Comparison of ENCODE assay signal across 1 cellular context in genomic region chr11:27362749-27363575, GRCh38.
TF ChIP-seq lines count a peak whose summit lies in the region.

Gene CCDC34 (minus strand): TSS chr11:27363215. CDS start chr11:27363194, 21 bp downstream.

TF ChIP-seq in HepG2, 621 proteins besides CTCF, POLR2A, EP300 and RAD21 (continued from another document and continues in another):
- TF ChIP-seq HMGXB3 (CRISPR knock-in tag; IDR thresholded peaks at IDR 0.05; ENCODE audit: borderline replicate concordance) (peak; percentile 78; the same call in 1 of the 2 replicates), CREB1 (IDR thresholded peaks at IDR 0.05) (peak; percentile 1; the same call in 1 of the 2 replicates), CREB1 (CRISPR knock-in tag; IDR thresholded peaks at IDR 0.05) (no peak), ZNF383 (CRISPR knock-in tag; IDR thresholded peaks at IDR 0.05; ENCODE audit: borderline replicate concordance) (no peak), KAT8 (CRISPR knock-in tag; IDR thresholded peaks at IDR 0.05) (peak; percentile 83), MXD3 (CRISPR knock-in tag; IDR thresholded peaks at IDR 0.05) (peak; percentile 93), ZNF775 (CRISPR knock-in tag; IDR thresholded peaks at IDR 0.05; ENCODE audit: borderline replicate concordance) (no peak), ZNF577 (CRISPR knock-in tag; IDR thresholded peaks at IDR 0.05; ENCODE audit: borderline replicate concordance, low read depth) (no peak), XBP1 (CRISPR knock-in tag; IDR thresholded peaks at IDR 0.05) (no peak), ZSCAN12 (CRISPR knock-in tag; IDR thresholded peaks at IDR 0.05) (peak; percentile 78; the same call in 1 of the 2 replicates), YEATS2 (CRISPR knock-in tag; IDR thresholded peaks at IDR 0.05; ENCODE audit: borderline replicate concordance) (no peak), ZNF432 (CRISPR knock-in tag; IDR thresholded peaks at IDR 0.05; ENCODE audit: borderline replicate concordance) (no peak), ZNF484 (CRISPR knock-in tag; IDR thresholded peaks at IDR 0.05; ENCODE audit: borderline replicate concordance, low read depth) (no peak), ZNF350 (CRISPR knock-in tag; IDR thresholded peaks at IDR 0.05; ENCODE audit: borderline replicate concordance, low read depth) (peak; percentile 91), DR1 (CRISPR knock-in tag; IDR thresholded peaks at IDR 0.05) (peak; percentile 61), SMAD9 (CRISPR knock-in tag; IDR thresholded peaks at IDR 0.05) (peak; percentile 81; the same call in 1 of the 2 replicates), ZNF501 (CRISPR knock-in tag; IDR thresholded peaks at IDR 0.05) (peak; percentile 81; the same call in 1 of the 2 replicates), ZNF512B (CRISPR knock-in tag; IDR thresholded peaks at IDR 0.05; ENCODE audit: borderline replicate concordance) (no peak), MAFG (CRISPR knock-in tag; IDR thresholded peaks at IDR 0.05) (no peak), ETV5 (CRISPR knock-in tag; IDR thresholded peaks at IDR 0.05; ENCODE audit: borderline replicate concordance) (no peak), KDM5A (IDR thresholded peaks at IDR 0.05; ENCODE audit: borderline replicate concordance, low read length) (peak; percentile 53; the same call in 1 of the 2 replicates), KLF13 (CRISPR knock-in tag; IDR thresholded peaks at IDR 0.05) (peak; percentile 91; the same call in 1 of the 2 replicates), ZNF770 (CRISPR knock-in tag; IDR thresholded peaks at IDR 0.05) (peak; percentile 98), NFATC3 (CRISPR knock-in tag; IDR thresholded peaks at IDR 0.05) (no peak), ARID2 (CRISPR knock-in tag; IDR thresholded peaks at IDR 0.05; ENCODE audit: borderline replicate concordance) (peak; percentile 97), ELF1 (CRISPR knock-in tag; IDR thresholded peaks at IDR 0.05) (peak; percentile 45), NR1H2 (CRISPR knock-in tag; IDR thresholded peaks at IDR 0.05; ENCODE audit: borderline replicate concordance, low read depth) (no peak), HMGA1 (CRISPR knock-in tag; conservative IDR thresholded peaks at IDR 0.05) (no peak), ZNF33B (CRISPR knock-in tag; IDR thresholded peaks at IDR 0.05) (peak; percentile 88), ZNF644 (CRISPR knock-in tag; IDR thresholded peaks at IDR 0.05; ENCODE audit: low read depth) (no peak), NCOA2 (CRISPR knock-in tag; IDR thresholded peaks at IDR 0.05) (no peak; the same call in 1 of the 2 replicates), ZMYM4 (CRISPR knock-in tag; IDR thresholded peaks at IDR 0.05) (peak; percentile 92; the same call in 1 of the 2 replicates), SOX13 (IDR thresholded peaks at IDR 0.05) (no peak), SOX13 (CRISPR knock-in tag; conservative IDR thresholded peaks at IDR 0.05 in 1 of 2, IDR thresholded peaks at IDR 0.05 in 1 of 2) (peak; percentile 3 to 64; a peak in 2 of 4 replicates), ZNF513 (CRISPR knock-in tag; conservative IDR thresholded peaks at IDR 0.05) (no peak), NBN (conservative IDR thresholded peaks at IDR 0.05) (no peak), FLYWCH1 (CRISPR knock-in tag; IDR thresholded peaks at IDR 0.05) (0 out of 2 replicates have a peak, but pooled peaks have one; percentile 20), ZSCAN9 (CRISPR knock-in tag; IDR thresholded peaks at IDR 0.05; ENCODE audit: borderline replicate concordance) (no peak), ZNF773 (CRISPR knock-in tag; IDR thresholded peaks at IDR 0.05; ENCODE audit: borderline replicate concordance) (peak; percentile 85; the same call in 1 of the 2 replicates), ZNF496 (CRISPR knock-in tag; IDR thresholded peaks at IDR 0.05; ENCODE audit: insufficient replicate concordance) (no peak), ZNF354B (CRISPR knock-in tag; IDR thresholded peaks at IDR 0.05) (no peak), MAFK (conservative IDR thresholded peaks at IDR 0.05 in 1 of 2, IDR thresholded peaks at IDR 0.05 in 1 of 2; ENCODE audit: low read length in 2 of 2) (no peak), ZNF841 (CRISPR knock-in tag; IDR thresholded peaks at IDR 0.05; ENCODE audit: borderline replicate concordance) (peak; percentile 86; the same call in 1 of the 2 replicates), CHD4 (IDR thresholded peaks at IDR 0.05; ENCODE audit: borderline replicate concordance, low read length) (no peak), NPAS2 (CRISPR knock-in tag; IDR thresholded peaks at IDR 0.05; ENCODE audit: borderline replicate concordance) (no peak), ZBTB46 (CRISPR knock-in tag; IDR thresholded peaks at IDR 0.05; ENCODE audit: borderline replicate concordance) (no peak), STAT5B (CRISPR knock-in tag; IDR thresholded peaks at IDR 0.05) (no peak; the same call in 1 of the 2 replicates)
